ENCODE assay signal across 25 cellular contexts in the genomic region with DNA sequence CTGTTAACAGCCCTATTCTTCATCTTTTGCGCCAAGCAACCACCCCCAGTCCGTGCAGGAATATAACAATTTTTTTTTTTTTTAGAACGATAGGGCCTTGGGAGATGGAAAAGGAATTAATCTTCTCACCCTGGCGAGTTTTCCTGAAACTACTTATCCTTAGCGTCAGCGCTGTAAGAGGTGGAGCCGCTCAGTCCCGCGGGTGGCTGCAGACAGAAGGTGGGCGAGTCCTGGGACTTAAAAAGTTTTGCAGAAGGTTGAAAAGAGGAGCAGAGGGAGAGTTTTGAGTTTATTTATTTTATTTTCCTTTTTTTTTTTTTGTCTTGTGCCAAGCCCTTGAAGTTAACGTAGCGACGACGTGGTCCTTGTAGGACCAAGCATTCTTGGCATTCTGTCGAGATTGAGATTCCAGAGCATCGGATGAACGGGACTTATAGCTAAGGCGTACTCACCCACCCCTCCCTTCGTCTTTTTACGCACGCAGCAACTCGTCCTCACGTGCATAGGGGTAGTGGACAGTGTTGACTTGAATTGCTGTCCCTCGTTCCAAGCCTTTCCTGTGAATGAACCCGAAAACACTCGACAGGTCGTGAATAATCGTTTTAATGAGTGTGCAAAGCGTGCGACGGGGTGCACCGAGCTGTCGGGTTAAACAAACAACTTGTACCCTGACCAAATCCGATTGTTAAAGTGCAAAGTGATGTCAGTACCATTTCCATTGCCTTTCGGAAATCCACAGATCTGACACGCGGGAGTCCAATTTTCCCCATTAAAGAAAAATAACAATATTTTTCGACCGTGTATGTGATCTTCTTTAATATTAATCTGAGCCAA. TPM values are rescaled to one million over a fixed set of nuclear protein-coding genes. Genes with fewer than 3 reads are reported as not detected.
DNase-seq lines count a peak whose midpoint lies in the region; ATAC-seq, FAIRE-seq and TF ChIP-seq lines count a peak whose summit lies in the region.
"Had no signal": no experiment of that assay in that cellular context is flagged by ENCODE, and none has a peak within 500 bp of the region (broad histone marks: within the 10 kb centered on the region; RNA-seq: fewer than 3 reads in every experiment).

No MANE protein-coding gene starts in this region.

- no peak overlapping the region for H4K8ac ChIP-seq in H9 (replicated peaks; ENCODE audit: insufficient read length, low read depth, low read length)

- H3K4me1 Mint-ChIP-seq in H9, result peaks cover 13 to 54% of the 10 kb centered on the region in 2 experiments

- TF ChIP-seq EP300 in K562 (IDR thresholded peaks at IDR 0.05; ENCODE audit: low read length), result no peak

- no peak overlapping the region for H4K5ac ChIP-seq in H9 (ENCODE audit: insufficient read length, low read depth, low read length)

- H3K23ac ChIP-seq in H9 (ENCODE audit: insufficient read length, low read depth, low read length), result no peak overlapping the region

- no peak for TF ChIP-seq POLR2A in K562 (conservative IDR thresholded peaks at IDR 0.05)

- no peak overlapping the region for H3T11ph ChIP-seq in H9 (ENCODE audit: low read length)

- POLR2A ChIA-PET in K562 (lab: Yijun Ruan, JAX), result no interaction called here

- in situ Hi-C loops in K562 (cut with MboI), result no loop called here

- H3K9me3 Mint-ChIP-seq in H9, result peaks cover 0 to 6% of the 10 kb centered on the region in 2 experiments; a peak in 2 of 5 replicates
- H3K9me3 Mint-ChIP-seq: T-helper 1 cell treated with Interleukin-12 subunit alpha and Interleukin-12 subunit beta and Interleukin-4 antibody, amounts not matched to agents 30 μg/mL and 1 μg/mL, for 36 hours had no signal

- H2BK5ac ChIP-seq in H9 (ENCODE audit: insufficient read length, low read length), result no peak overlapping the region

- H3K79me1 ChIP-seq in H9 (ENCODE audit: insufficient read depth, low read depth, low read length, poor library complexity, severe bottlenecking), result no peaks in the 10 kb centered on the region

- H3K4me2 ChIP-seq in H9 (ENCODE audit: insufficient read depth, insufficient read length, low read length), result peak overlapping the region; percentile 53
- H3K4me2 ChIP-seq in K562 (ENCODE audit: insufficient read depth, low read length), result no peak overlapping the region
- no peak overlapping the region for H3K4me2 ChIP-seq in Karpas-422 (ENCODE audit: low read depth, low read length, poor library complexity, severe bottlenecking)
- H3K4me2 ChIP-seq: hepatocyte had no signal

- H3K9me3 ChIP-seq in H9 (ENCODE audit: control insufficient read depth, low read depth, low read length) (no peaks in the 10 kb centered on the region), K562 (replicated peaks; ENCODE audit: control insufficient read depth, insufficient read depth, low read depth, low read length) (no peaks in the 10 kb centered on the region), Karpas-422 (ENCODE audit: low read length) (peaks cover 68% of the 10 kb centered on the region)
- H3K9me3 ChIP-seq: SJSA1 had no signal

- H3K14ac ChIP-seq in H9 (ENCODE audit: insufficient read depth, low read length), result no peak overlapping the region

- H3K4me3 ChIP-seq in K562 (no peak overlapping the region), Karpas-422 (ENCODE audit: low read length) (no peak overlapping the region)
- H3K4me3 ChIP-seq: hepatocyte, right atrium auricular region, SJSA1 had no signal

- H3K9ac ChIP-seq in H9 (ENCODE audit: extremely low read depth, insufficient read length, low read length), result no peak overlapping the region
- H3K9ac ChIP-seq in K562 (ENCODE audit: insufficient read depth in 1 of 2, low read depth in 2 of 2, low read length in 2 of 2), result no peak overlapping the region
- no peak overlapping the region for H3K9ac ChIP-seq in Karpas-422 (ENCODE audit: low read length)

- H3K27me3 ChIP-seq in H9 (ENCODE audit: insufficient read depth, low read length), result peaks cover 52% of the 10 kb centered on the region
- H3K27me3 ChIP-seq in K562 (ENCODE audit: control insufficient read depth in 2 of 2, insufficient read depth in 2 of 2, low read length in 2 of 2), result peaks cover 3 to 17% of the 10 kb centered on the region in 2 experiments; a peak in 3 of 5 replicates
- H3K27me3 ChIP-seq in Karpas-422 (ENCODE audit: low read length), result no peaks in the 10 kb centered on the region

- no peak overlapping the region for H3K18ac ChIP-seq in H9 (ENCODE audit: insufficient read length, low read depth, low read length)

- TF ChIP-seq CTCF in H9 (conservative IDR thresholded peaks at IDR 0.05) (no peak), K562 (IDR thresholded peaks at IDR 0.05 in 2 of 3, conservative IDR thresholded peaks at IDR 0.05 in 1 of 3; ENCODE audit: insufficient read depth in 2 of 3, low read depth in 1 of 3, low read length in 3 of 3) (no peak)

- no peak for TF ChIP-seq RAD21 in K562 (CRISPR knock-in tag; conservative IDR thresholded peaks at IDR 0.05 in 1 of 2, IDR thresholded peaks at IDR 0.05 in 1 of 2)

- no peak overlapping the region for H2BK12ac ChIP-seq in H9 (ENCODE audit: insufficient read length, low read depth, low read length)

- H3K79me2 ChIP-seq in H9 (ENCODE audit: insufficient read depth, low read length) (no peaks in the 10 kb centered on the region), K562 (ENCODE audit: control insufficient read depth, insufficient read depth, low read length) (no peaks in the 10 kb centered on the region), Karpas-422 (ENCODE audit: low read length) (no peaks in the 10 kb centered on the region)
- H3K79me2 ChIP-seq: hepatocyte had no signal

- no peaks in the 10 kb centered on the region for H4K20me1 ChIP-seq in H9 (ENCODE audit: control insufficient read depth, insufficient read depth, insufficient read length)
- no peaks in the 10 kb centered on the region for H4K20me1 ChIP-seq in K562 (replicated peaks; ENCODE audit: control insufficient read depth, insufficient read depth, low read length)
- no peaks in the 10 kb centered on the region for H4K20me1 ChIP-seq in Karpas-422 (ENCODE audit: insufficient read depth, low read depth, low read length)

- H3K56ac ChIP-seq in H9 (ENCODE audit: insufficient read length, low read depth, low read length), result no peak overlapping the region

- H3K36me3 Mint-ChIP-seq in H9 (ENCODE audit: insufficient read depth in 1 of 3, low read depth in 3 of 3), result no peaks in the 10 kb centered on the region; a peak in 1 of 7 replicates

- no peaks in the 10 kb centered on the region for H3K9me1 ChIP-seq in K562 (ENCODE audit: control insufficient read depth, insufficient read depth, low read length)

- H3K4ac ChIP-seq in H9 (ENCODE audit: low read depth, low read length), result no peak overlapping the region

- H3K4me1 ChIP-seq in H9 (ENCODE audit: insufficient read depth, low read length) (peaks cover 13% of the 10 kb centered on the region), K562 (replicated peaks in 1 of 2; ENCODE audit: control insufficient read depth in 2 of 2, insufficient read depth in 2 of 2, low read length in 2 of 2) (peaks cover 0 to 8% of the 10 kb centered on the region in 2 experiments; a peak in 2 of 5 replicates), Karpas-422 (ENCODE audit: low read length) (no peaks in the 10 kb centered on the region)
- H3K4me1 ChIP-seq: right atrium auricular region, SJSA1 had no signal

- peaks cover 100% of the 10 kb centered on the region for H3K27me3 Mint-ChIP-seq in H9 (ENCODE audit: low read depth)

- CTCF ChIA-PET in K562 (lab: Yijun Ruan, JAX; ENCODE audit: low intra/inter-chr PET ratio), result no interaction called here

- BruUV-seq in K562 (replicated peaks; lab: Mats Ljungman, UMichigan), result no TSS peak

- H3K36me3 ChIP-seq in K562 (ENCODE audit: control insufficient read depth, insufficient read depth, low read length) (no peaks in the 10 kb centered on the region), Karpas-422 (ENCODE audit: insufficient read depth, low read length) (no peaks in the 10 kb centered on the region)
- H3K36me3 ChIP-seq: right atrium auricular region, SJSA1 had no signal

- H4K91ac ChIP-seq in H9 (ENCODE audit: insufficient read length, low read depth, low read length), result no peak overlapping the region

- intact Hi-C loops in K562 (cut with micrococcal nuclease), result no loop called here
- intact Hi-C loops in sciatic nerve (cut with DNase I), result no loop called here

- H2AFZ ChIP-seq in H9 (ENCODE audit: low read length), result no peak overlapping the region
- no peak overlapping the region for H2AFZ ChIP-seq in K562 (ENCODE audit: low read depth, low read length)
- H2AFZ ChIP-seq in Karpas-422 (ENCODE audit: low read length), result no peak overlapping the region
- H2AFZ ChIP-seq: hepatocyte had no signal

- no peaks in the 10 kb centered on the region for H3K9me2 ChIP-seq in Karpas-422 (replicated peaks; ENCODE audit: insufficient read depth, low read length)

- H3K4me3 Mint-ChIP-seq in H9, result peak overlapping the region in 1 of 2 experiments; percentile 42; a peak in 3 of 5 replicates
- H3K4me3 Mint-ChIP-seq: T-helper 1 cell treated with Interleukin-12 subunit alpha and Interleukin-12 subunit beta and Interleukin-4 antibody, amounts not matched to agents 30 μg/mL and 1 μg/mL, for 36 hours had no signal

- H3K27ac Mint-ChIP-seq in H9, result no peak overlapping the region
- H3K27ac Mint-ChIP-seq: T-helper 1 cell treated with Interleukin-12 subunit alpha and Interleukin-12 subunit beta and Interleukin-4 antibody, amounts not matched to agents 30 μg/mL and 1 μg/mL, for 36 hours had no signal

- H2BK120ac ChIP-seq in H9 (ENCODE audit: low read depth, low read length, poor library complexity, severe bottlenecking), result no peak overlapping the region

- no peak overlapping the region for H2BK20ac ChIP-seq in H9 (ENCODE audit: low read depth, low read length, poor library complexity, severe bottlenecking)

- peak; percentile 49 for DNase-seq in ELF-1 (ENCODE audit: low read depth, low spot score)
- DNase-seq in H9, result peak; percentile 49
- no peak for DNase-seq in K562 (ENCODE audit: extremely low read depth in 1 of 4, low spot score in 3 of 4)
- peak; percentile 36 for DNase-seq in left kidney (ENCODE audit: low read depth, low spot score)
- DNase-seq in sciatic nerve (ENCODE audit: low spot score), result no peak
- DNase-seq in Karpas-422, result no peak
- DNase-seq: activated CD4-positive, alpha-beta T cell treated with anti-CD3 and anti-CD28 coated beads, Interleukin-2, amount 50 U/mL, for 48 hours; activated effector memory CD4-positive, alpha-beta T cell treated with Interleukin-2 at 50 U/mL for 16 hours; dermis blood vessel endothelial cell; DMS53; foreskin melanocyte; H7; mammary epithelial cell; NCI-H1092 treated with DMSO at 0.1 percent for 48 hours; NK-92 treated with Interleukin-12 subunit alpha and Interleukin-12 subunit beta, amount 100 ng/mL, for 24 hours; substantia nigra had no signal

- no peak for FAIRE-seq in K562 (lab: Jason Lieb, UNC)

- WGBS in H9 (ENCODE audit: extremely low coverage, insufficient read length, low lambda C conversion rate), result no CpG with 5 or more reads among the region's 39 CpGs
- WGBS in K562 (ENCODE audit: insufficient coverage, low coverage, missing lambda C conversion rate), result 7% methylated on average over 34 of the region's 39 CpGs

- H2BK15ac ChIP-seq in H9 (ENCODE audit: low read depth, low read length), result no peak overlapping the region

- H2AK5ac ChIP-seq in H9 (ENCODE audit: insufficient read length, low read length), result no peak overlapping the region

- ATAC-seq in K562, result no peak
- ATAC-seq in sciatic nerve, result no peak
- no peak for ATAC-seq in GM21390 (IDR thresholded peaks at IDR 0.05; ENCODE audit: unreplicated experiment)
- ATAC-seq: Panc1 had no signal

- H3K27ac ChIP-seq in H9 (ENCODE audit: insufficient read length, low read depth, low read length) (no peak overlapping the region), K562 (ENCODE audit: extremely low read depth, low read depth, low read length) (no peak overlapping the region), Karpas-422 (ENCODE audit: low read length) (no peak overlapping the region)
- H3K27ac ChIP-seq: epithelial cell of prostate, hepatocyte, right atrium auricular region, SJSA1 had no signal

- peaks cover 10% of the 10 kb centered on the region for H3K23me2 ChIP-seq in H9 (ENCODE audit: insufficient read length, low read depth, low read length, poor library complexity, severe bottlenecking)

RNA-seq across cellular contexts. Expression of a gene that starts 11.4 kb away (rescaled TPM):
- total RNA-seq in H9 (2021) (0.07 and 0.11 TPM in 2 replicates), K562 (2014; rRNA removed) (0.68 and 1.2 TPM in 2 replicates), K562 (2014; rRNA removed; fragmentation: Illumina TruSeq; extraction: Trizol) (0.69 and 0.70 TPM in 2 replicates), K562 (2015; rRNA removed; fragmentation: Illumina TruSeq; extraction: Trizol) (0.94 and 1.1 TPM in 2 replicates), K562 (2021) (3.0 and 3.7 TPM in 2 replicates), sciatic nerve (0.09 TPM)
- 1.0 and 1.7 TPM in 2 replicates for total RNA-seq in K562 (2011; cell fraction: chromatin; rRNA removed; ENCODE audit: low replicate concordance)
- 0.53 and 1.0 TPM in 2 replicates for total RNA-seq in K562 (2011; cell fraction: nucleolus; rRNA removed)
- 1.2 and 1.7 TPM in 2 replicates for total RNA-seq in K562 (2011; cell fraction: nucleoplasm; rRNA removed)
- polyA plus RNA-seq in K562 (2011; rRNA removed) (0.55 and 0.56 TPM in 2 replicates), K562 (2014; fragmentation: Illumina TruSeq; extraction: Trizol) (0.74 and 1.2 TPM in 2 replicates), K562 (2014; fragmentation: Nextera tagmentation; extraction: Ambion mirVana) (1 to 10 TPM in 1 of 2 experiments, under 1 TPM in 1; 0.85 to 1.4 TPM), K562 (2014; rRNA removed) (1.3 TPM in 2 replicates)
- 0.41 and 0.97 TPM in 2 replicates for polyA plus RNA-seq in K562 (2011; cell fraction: cytosol; rRNA removed)
- polyA plus RNA-seq in K562 (2011; cell fraction: nucleus; rRNA removed), result 2.6 and 3.1 TPM in 2 replicates
- polyA plus RNA-seq in K562 (2012), result 2.5 and 2.8 TPM in 2 replicates
- polyA minus RNA-seq in K562 (2011; rRNA and poly(A)+ RNA removed), result 0.21 TPM in 2 replicates
- polyA minus RNA-seq in K562 (2011; cell fraction: cytosol; rRNA and poly(A)+ RNA removed), result 0.27 and 0.48 TPM in 2 replicates
- polyA minus RNA-seq in K562 (2011; cell fraction: nucleus; rRNA and poly(A)+ RNA removed), result 0.54 and 0.89 TPM in 2 replicates
- total RNA-seq in Karpas-422 (2014; rRNA removed; shearing (Covaris generic); ENCODE audit: low replicate concordance), result not detected in 2 replicates
- total RNA-seq: dermis blood vessel endothelial cell, hepatocyte, HT-29, mammary epithelial cell, omental fat pad, right atrium auricular region, SJSA1 had no signal
- polyA plus RNA-seq: hepatocyte, mammary epithelial cell had no signal

Comparison
In these comparisons a context has a peak if more than half of its experiments do, and no peak if none do; other contexts are left out.
1. DNase-seq: peak in ELF-1 (single experiment), H9 (single experiment) and left kidney (single experiment); none in K562 (0 of 4), sciatic nerve (single experiment) and Karpas-422 (single experiment).